1 cellular context compared by ENCODE assay signal in genomic region chr7:100344560-100345287, GRCh38.
TF ChIP-seq lines count a peak whose summit lies in the region.

No MANE protein-coding gene starts in this region.

TF ChIP-seq in HEK293, 187 proteins besides CTCF, POLR2A, EP300 and RAD21 (continued from another document):
- peak; percentile 36; the same call in 1 of the 2 replicates for TF ChIP-seq TSHZ1 (tag by site-specific recombination; IDR thresholded peaks at IDR 0.05; ENCODE audit: borderline replicate concordance)
- peak; percentile 87 for TF ChIP-seq ZNF629 (tag by site-specific recombination; IDR thresholded peaks at IDR 0.05)
- peak; percentile 94 for TF ChIP-seq ZNF366 (tag by site-specific recombination; conservative IDR thresholded peaks at IDR 0.05)
- TF ChIP-seq FEZF1 (tag by site-specific recombination; IDR thresholded peaks at IDR 0.05), result peak; percentile 21; the same call in 1 of the 2 replicates
- TF ChIP-seq OSR2 (tag by site-specific recombination; IDR thresholded peaks at IDR 0.05), result peak; percentile 45; the same call in 1 of the 2 replicates
- 0 out of 2 replicates have a peak, but pooled peaks have one; percentile 16 for TF ChIP-seq ZNF660 (tag by site-specific recombination; IDR thresholded peaks at IDR 0.05)
- peak; percentile 19; the same call in 1 of the 2 replicates for TF ChIP-seq SP2 (tag by site-specific recombination; IDR thresholded peaks at IDR 0.05)
- 0 out of 2 replicates have a peak, but pooled peaks have one; percentile 52 for TF ChIP-seq ZNF324 (tag by site-specific recombination; IDR thresholded peaks at IDR 0.05)
- TF ChIP-seq ZFP37 (tag by site-specific recombination; IDR thresholded peaks at IDR 0.05), result 0 out of 2 replicates have a peak, but pooled peaks have one; percentile 53
- TF ChIP-seq ZNF692 (tag by site-specific recombination; IDR thresholded peaks at IDR 0.05), result peak; percentile 47; the same call in 1 of the 2 replicates
- TF ChIP-seq ZNF394 (tag by site-specific recombination; IDR thresholded peaks at IDR 0.05; ENCODE audit: borderline replicate concordance), result peak; percentile 55; the same call in 1 of the 2 replicates
- peak; percentile 61 for TF ChIP-seq PATZ1 (tag by site-specific recombination; IDR thresholded peaks at IDR 0.05)
